ENCODE assay signal across 1 cellular context in genomic region chr14:100237735-100238418, GRCh38.
TF ChIP-seq lines count a peak whose summit lies in the region.

No MANE protein-coding gene starts in this region.

TF ChIP-seq in HEK293, 187 proteins besides CTCF, POLR2A, EP300 and RAD21 (continued from another document):
- TF ChIP-seq ZNF514 (tag by site-specific recombination; IDR thresholded peaks at IDR 0.05) (no peak), GLIS1 (tag by site-specific recombination; IDR thresholded peaks at IDR 0.05) (no peak), PRDM10 (tag by site-specific recombination; IDR thresholded peaks at IDR 0.05) (no peak), ZBTB48 (tag by site-specific recombination; IDR thresholded peaks at IDR 0.05) (no peak), OVOL3 (tag by site-specific recombination; IDR thresholded peaks at IDR 0.05) (no peak), KLF17 (tag by site-specific recombination; IDR thresholded peaks at IDR 0.05) (no peak), ZNF341 (tag by site-specific recombination; IDR thresholded peaks at IDR 0.05; ENCODE audit: low read depth) (peak; percentile 29; the same call in 1 of the 2 replicates), ZEB2 (tag by site-specific recombination; IDR thresholded peaks at IDR 0.05) (peak; percentile 61; the same call in 1 of the 2 replicates), ZBTB26 (tag by site-specific recombination; optimal IDR thresholded peaks at IDR 0.05) (peak; percentile 70), ZNF473 (tag by site-specific recombination; IDR thresholded peaks at IDR 0.05) (no peak), YY1 (tag by site-specific recombination; IDR thresholded peaks at IDR 0.05) (0 out of 2 replicates have a peak, but pooled peaks have one; percentile 44)
